Comparison of ENCODE assay signal across 7 cellular contexts in genomic region chr7:80019809-80020207, GRCh38.
DNase-seq lines count a peak whose midpoint lies in the region; ATAC-seq and TF ChIP-seq lines count a peak whose summit lies in the region.
"Not testable (repeated sequence)": the region's sequence is repeated elsewhere in the genome, so short reads cannot be mapped to it uniquely, and the experiment has no call there.

No MANE protein-coding gene starts in this region.

- not testable (repeated sequence) for H3K23ac ChIP-seq in mesendoderm (ENCODE audit: low read length)

- H3K9me3 ChIP-seq in HCT116 (ENCODE audit: control insufficient read depth in 1 of 2, insufficient read depth in 1 of 2, low read depth in 1 of 2, low read length in 2 of 2); Loucy (ENCODE audit: insufficient read depth, low read depth, low read length); Panc1 (ENCODE audit: control insufficient read depth, insufficient read depth, low read depth, low read length); hepatocyte (ENCODE audit: low read depth); osteoblast (ENCODE audit: low read depth, low read length): not testable (repeated sequence)

- POLR2A ChIA-PET in HCT116 (lab: Charles Lee); Panc1 (lab: Charles Lee): not testable (repeated sequence)

- H3K4me3 ChIP-seq in HCT116 (replicated peaks in 1 of 2; ENCODE audit: low read depth in 1 of 2, low read length in 2 of 2); Loucy (ENCODE audit: low read length, poor library complexity, severe bottlenecking); Panc1 (ENCODE audit: low read depth in 2 of 2, low read length in 2 of 2); hepatocyte; mesendoderm (ENCODE audit: low read length); osteoblast (ENCODE audit: insufficient read depth, low read length): not testable (repeated sequence)

- not testable (repeated sequence) for H4K8ac ChIP-seq in mesendoderm (ENCODE audit: low read depth, low read length)

- H3K4me2 ChIP-seq in HCT116 (ENCODE audit: low read length); Loucy (ENCODE audit: low read depth, low read length, poor library complexity, severe bottlenecking); mesendoderm (ENCODE audit: low read length); osteoblast (ENCODE audit: insufficient read depth, low read length): not testable (repeated sequence)
- H3K4me2 ChIP-seq in hepatocyte = peak overlapping the region; percentile 51

- not testable (repeated sequence) for H3K79me1 ChIP-seq in mesendoderm (ENCODE audit: low read length)

- H3F3A ChIP-seq in Loucy (ENCODE audit: low read depth) = not testable (repeated sequence)

- intact Hi-C loops in HCT116 (cut with micrococcal nuclease) (loop anchor here (1.0 to 10.0 kb wide), 2 partner anchors 214 to 515 kb away; no protein-coding TSS in a partner anchor), Panc1 (cut with micrococcal nuclease; ENCODE audit: unreplicated experiment) (loop anchor here (10.0 kb wide), 2 partner anchors 215 to 725 kb away; no protein-coding TSS in a partner anchor)

- in situ Hi-C loops in Panc1 (cut with HindIII; ENCODE audit: low pct_unique_long_range_greater_than_20kb, low sequenced_read_pairs) = not testable (repeated sequence)

- not testable (repeated sequence) for TF ChIP-seq RAD21 in HCT116 (IDR thresholded peaks at IDR 0.05; ENCODE audit: low read depth)

- H2BK5ac ChIP-seq in mesendoderm (ENCODE audit: low read length) = not testable (repeated sequence)

- not testable (repeated sequence) for H3K79me2 ChIP-seq in HCT116 (ENCODE audit: insufficient read depth, low read length); Loucy (ENCODE audit: insufficient read depth, low read length); hepatocyte; mesendoderm (ENCODE audit: control insufficient read depth, insufficient read depth, low read length); osteoblast (ENCODE audit: insufficient read depth, low read length)

- TF ChIP-seq POLR2A in HCT116 (IDR thresholded peaks at IDR 0.05; ENCODE audit: borderline replicate concordance, extremely low read depth, insufficient read depth, insufficient read length) = not testable (repeated sequence)

- RAD21 ChIA-PET in HCT116 (lab: Charles Lee; ENCODE audit: low non-redundant PET in 1 of 2, low total read pairs in 2 of 2, uncharacterized antibody in 2 of 2, unreplicated experiment in 2 of 2) = not testable (repeated sequence)

- H4K5ac ChIP-seq in mesendoderm (ENCODE audit: low read length) = not testable (repeated sequence)

- WGBS in hepatocyte (ENCODE audit: low lambda C conversion rate, missing lambda C conversion rate) = 90% methylated on average over 4 of the region's 4 CpGs
- no CpG with 5 or more reads among the region's 4 CpGs for WGBS in mesendoderm (ENCODE audit: extremely low coverage, insufficient coverage, low lambda C conversion rate)

- H2BK120ac ChIP-seq in mesendoderm (ENCODE audit: low read depth, low read length) = not testable (repeated sequence)

- H2AK5ac ChIP-seq in mesendoderm (ENCODE audit: low read length) = not testable (repeated sequence)

- H3K9ac ChIP-seq in HCT116 (ENCODE audit: low read length); Loucy (ENCODE audit: low read depth, low read length, poor library complexity, severe bottlenecking); mesendoderm (ENCODE audit: low read length): not testable (repeated sequence)

- not testable (repeated sequence) for H3K27me3 ChIP-seq in HCT116 (ENCODE audit: insufficient read depth, low read length); Loucy (ENCODE audit: insufficient read depth, low read length, poor library complexity, severe bottlenecking); Panc1 (ENCODE audit: control insufficient read depth, insufficient read depth, low read length); hepatocyte; mesendoderm (ENCODE audit: insufficient read depth, low read length, poor library complexity); osteoblast (ENCODE audit: insufficient read depth, low read length)

- ATAC-seq in GM19395 (IDR thresholded peaks at IDR 0.05; ENCODE audit: unreplicated experiment) = peak; percentile 4
- not testable (repeated sequence) for ATAC-seq in HCT116, Panc1

- not testable (repeated sequence) for DNase-seq in HCT116 (ENCODE audit: low read depth, low spot score); Panc1 (ENCODE audit: low read depth, low spot score); hepatocyte (ENCODE audit: low spot score); mesendoderm; osteoblast (ENCODE audit: insufficient read length, low spot score, missing footprints)

- not testable (repeated sequence) for H3K4me1 ChIP-seq in HCT116 (ENCODE audit: control insufficient read depth in 1 of 2, insufficient read depth in 2 of 2, low read length in 2 of 2); Loucy (ENCODE audit: insufficient read depth, low read length, poor library complexity, severe bottlenecking); Panc1 (ENCODE audit: control insufficient read depth, insufficient read depth, low read length); hepatocyte (ENCODE audit: insufficient read depth); mesendoderm (ENCODE audit: control insufficient read depth, low read depth, low read length)
- H3K4me1 ChIP-seq in osteoblast (ENCODE audit: insufficient read depth, low read length) = peaks cover 13% of the 10 kb centered on the region

- H3K27ac ChIP-seq in HCT116 (ENCODE audit: low read depth, low read length); hepatocyte; mesendoderm (ENCODE audit: low read depth, low read length); osteoblast (ENCODE audit: low read depth, low read length): not testable (repeated sequence)
- peak overlapping the region; percentile 45; the same call in 1 of the 2 replicates for H3K27ac ChIP-seq in Panc1 (ENCODE audit: low read length)

- not testable (repeated sequence) for H4K20me1 ChIP-seq in HCT116 (ENCODE audit: insufficient read depth); Loucy (ENCODE audit: insufficient read depth, low read length, poor library complexity, severe bottlenecking); hepatocyte (ENCODE audit: insufficient read depth, poor library complexity, severe bottlenecking); osteoblast (ENCODE audit: insufficient read depth, low read length)

- CTCF ChIA-PET in HCT116 (lab: Charles Lee); Panc1 (lab: Charles Lee): not testable (repeated sequence)

- H3K9me2 ChIP-seq in HCT116 (ENCODE audit: insufficient read depth); Loucy (replicated peaks; ENCODE audit: low read depth, low read length); hepatocyte (replicated peaks; ENCODE audit: insufficient read depth): not testable (repeated sequence)

- H2AFZ ChIP-seq in HCT116 (ENCODE audit: low read depth, low read length, poor library complexity, severe bottlenecking) (peak overlapping the region; percentile 79), Loucy (ENCODE audit: low read length) (peak overlapping the region; percentile 68; the same call in 1 of the 2 replicates), osteoblast (ENCODE audit: low read length) (peak overlapping the region; percentile 59)
- H2AFZ ChIP-seq in hepatocyte = not testable (repeated sequence)

- BruUV-seq in HCT116 (replicated peaks; lab: Mats Ljungman, UMichigan); Panc1 (replicated peaks; lab: Mats Ljungman, UMichigan): not testable (repeated sequence)

- not testable (repeated sequence) for H2BK15ac ChIP-seq in mesendoderm (replicated peaks; ENCODE audit: low read depth)

- not testable (repeated sequence) for H3K4ac ChIP-seq in mesendoderm (ENCODE audit: low read depth, low read length)

- H3K36me3 ChIP-seq in HCT116 (ENCODE audit: control insufficient read depth in 1 of 2, insufficient read depth in 2 of 2, low read length in 2 of 2); Loucy (ENCODE audit: insufficient read depth, low read length); Panc1 (ENCODE audit: control insufficient read depth, insufficient read depth, low read length); hepatocyte (replicated peaks; ENCODE audit: insufficient read depth, low read depth); mesendoderm (ENCODE audit: control insufficient read depth, insufficient read depth, low read length); osteoblast (ENCODE audit: insufficient read depth, low read length): not testable (repeated sequence)

- H3K18ac ChIP-seq in mesendoderm (ENCODE audit: low read length) = not testable (repeated sequence)

- peak overlapping the region; percentile 60 for H3K56ac ChIP-seq in mesendoderm (ENCODE audit: low read length)

- TF ChIP-seq CTCF in HCT116 (IDR thresholded peaks at IDR 0.05 in 2 of 3, conservative IDR thresholded peaks at IDR 0.05 in 1 of 3; ENCODE audit: borderline replicate concordance in 1 of 3, insufficient read depth in 1 of 3, low read depth in 2 of 3, low read length in 2 of 3); Loucy (conservative IDR thresholded peaks at IDR 0.05; ENCODE audit: low read length); Panc1 (IDR thresholded peaks at IDR 0.05); hepatocyte (IDR thresholded peaks at IDR 0.05; ENCODE audit: poor library complexity); osteoblast (IDR thresholded peaks at IDR 0.05; ENCODE audit: extremely low read depth, low read depth, low read length): not testable (repeated sequence)
